ENCODE assay signal across 1 cellular context in the genomic region with DNA sequence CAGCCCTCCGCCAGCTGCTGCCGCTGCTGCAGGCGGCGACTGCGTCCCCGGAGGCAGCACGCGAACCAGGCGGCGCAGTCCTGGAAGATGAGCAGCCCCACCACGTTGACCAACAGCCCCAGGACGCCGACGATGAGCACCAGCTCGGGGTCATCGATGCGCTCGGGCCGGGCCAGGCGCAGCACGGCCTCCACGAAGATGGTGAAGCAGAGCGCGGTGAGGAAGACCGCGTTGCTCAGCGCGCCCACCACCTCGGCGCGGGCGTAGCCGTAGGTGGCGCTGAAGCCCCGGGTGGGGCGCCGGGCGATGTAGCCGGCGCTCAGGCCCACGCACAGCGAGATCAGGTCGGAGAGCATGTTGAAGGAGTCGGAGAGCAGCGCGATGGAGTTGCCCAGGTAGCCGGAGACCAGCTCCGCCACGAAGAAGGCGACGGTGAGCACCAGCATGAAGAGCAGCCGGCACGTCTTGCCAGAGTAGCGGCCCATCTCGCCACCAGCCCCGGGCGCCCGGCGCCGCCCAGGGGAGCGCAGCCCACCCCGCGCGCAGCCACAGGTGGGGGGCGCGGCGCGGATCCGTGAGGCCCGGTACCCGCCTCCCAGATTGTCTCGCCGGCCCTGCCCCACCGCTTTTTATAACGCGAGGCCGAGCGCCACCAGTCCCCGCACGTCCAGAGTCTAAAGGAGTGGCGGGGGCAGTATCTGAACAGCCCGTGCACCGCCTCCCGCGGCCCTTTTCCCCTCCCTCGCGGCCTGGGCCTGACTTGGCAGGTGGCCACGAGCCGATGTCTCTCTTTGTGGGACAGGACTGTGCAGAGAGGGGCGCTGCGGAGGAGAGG.
TF ChIP-seq lines count a peak whose summit lies in the region.

Gene SLC30A10, minus strand, starts transcription at position 602 of the 835 bp plus-strand sequence. Its CDS starts 117 bp downstream, at position 485.

TF ChIP-seq in HepG2, 621 proteins besides CTCF, POLR2A, EP300 and RAD21 (continued from another document and continues in another):
- TF ChIP-seq, protein P1, sequence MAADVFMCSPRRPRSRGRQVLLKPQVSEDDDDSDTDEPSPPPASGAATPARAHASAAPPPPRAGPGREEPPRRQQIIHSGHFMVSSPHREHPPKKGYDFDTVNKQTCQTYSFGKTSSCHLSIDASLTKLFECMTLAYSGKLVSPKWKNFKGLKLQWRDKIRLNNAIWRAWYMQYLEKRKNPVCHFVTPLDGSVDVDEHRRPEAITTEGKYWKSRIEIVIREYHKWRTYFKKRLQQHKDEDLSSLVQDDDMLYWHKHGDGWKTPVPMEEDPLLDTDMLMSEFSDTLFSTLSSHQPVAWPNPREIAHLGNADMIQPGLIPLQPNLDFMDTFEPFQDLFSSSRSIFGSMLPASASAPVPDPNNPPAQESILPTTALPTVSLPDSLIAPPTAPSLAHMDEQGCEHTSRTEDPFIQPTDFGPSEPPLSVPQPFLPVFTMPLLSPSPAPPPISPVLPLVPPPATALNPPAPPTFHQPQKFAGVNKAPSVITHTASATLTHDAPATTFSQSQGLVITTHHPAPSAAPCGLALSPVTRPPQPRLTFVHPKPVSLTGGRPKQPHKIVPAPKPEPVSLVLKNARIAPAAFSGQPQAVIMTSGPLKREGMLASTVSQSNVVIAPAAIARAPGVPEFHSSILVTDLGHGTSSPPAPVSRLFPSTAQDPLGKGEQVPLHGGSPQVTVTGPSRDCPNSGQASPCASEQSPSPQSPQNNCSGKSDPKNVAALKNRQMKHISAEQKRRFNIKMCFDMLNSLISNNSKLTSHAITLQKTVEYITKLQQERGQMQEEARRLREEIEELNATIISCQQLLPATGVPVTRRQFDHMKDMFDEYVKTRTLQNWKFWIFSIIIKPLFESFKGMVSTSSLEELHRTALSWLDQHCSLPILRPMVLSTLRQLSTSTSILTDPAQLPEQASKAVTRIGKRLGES (CRISPR knock-in tag; IDR thresholded peaks at IDR 0.05; ENCODE audit: borderline replicate concordance), result no peak
- TF ChIP-seq ELF4 (CRISPR knock-in tag; IDR thresholded peaks at IDR 0.05; ENCODE audit: borderline replicate concordance) (no peak), ZNF556 (CRISPR knock-in tag; IDR thresholded peaks at IDR 0.05; ENCODE audit: borderline replicate concordance) (no peak; the same call in 1 of the 2 replicates), MTF1 (CRISPR knock-in tag; IDR thresholded peaks at IDR 0.05) (no peak), ZBTB34 (CRISPR knock-in tag; IDR thresholded peaks at IDR 0.05) (0 out of 2 replicates have a peak, but pooled peaks have one; percentile 19), SAFB2 (CRISPR knock-in tag; IDR thresholded peaks at IDR 0.05; ENCODE audit: borderline replicate concordance, low read depth) (0 out of 2 replicates have a peak, but pooled peaks have one; percentile 25), DMAP1 (CRISPR knock-in tag; IDR thresholded peaks at IDR 0.05) (peak; percentile 62), CC2D1A (CRISPR knock-in tag; IDR thresholded peaks at IDR 0.05) (no peak), ZMYM3 (CRISPR knock-in tag; IDR thresholded peaks at IDR 0.05) (peak; percentile 37; the same call in 1 of the 2 replicates), RBM22 (optimal IDR thresholded peaks at IDR 0.05; ENCODE audit: low read length) (no peak), SRY (CRISPR knock-in tag; IDR thresholded peaks at IDR 0.05) (peak; percentile 71), ZNF496 (CRISPR knock-in tag; IDR thresholded peaks at IDR 0.05; ENCODE audit: insufficient replicate concordance) (no peak), NPAS2 (CRISPR knock-in tag; IDR thresholded peaks at IDR 0.05; ENCODE audit: borderline replicate concordance) (no peak), EZH2 (conservative IDR thresholded peaks at IDR 0.05; ENCODE audit: low read depth, low read length) (no peak), ZBTB38 (CRISPR knock-in tag; IDR thresholded peaks at IDR 0.05) (no peak), KMT2B (CRISPR knock-in tag; IDR thresholded peaks at IDR 0.05) (peak; percentile 35; the same call in 1 of the 2 replicates), POLR2G (IDR thresholded peaks at IDR 0.05; ENCODE audit: low read depth, low read length) (peak; percentile 33; the same call in 1 of the 2 replicates), NFATC3 (CRISPR knock-in tag; IDR thresholded peaks at IDR 0.05) (no peak), ZMAT3 (CRISPR knock-in tag; conservative IDR thresholded peaks at IDR 0.05) (peak; percentile 13; the same call in 1 of the 2 replicates), TEF (CRISPR knock-in tag; IDR thresholded peaks at IDR 0.05) (no peak), NFYB (CRISPR knock-in tag; IDR thresholded peaks at IDR 0.05) (no peak), ATF3 (CRISPR knock-in tag; IDR thresholded peaks at IDR 0.05) (peak; percentile 23; the same call in 1 of the 2 replicates), XBP1 (CRISPR knock-in tag; IDR thresholded peaks at IDR 0.05) (no peak), HES4 (CRISPR knock-in tag; IDR thresholded peaks at IDR 0.05; ENCODE audit: borderline replicate concordance) (peak; percentile 87), ZNF703 (CRISPR knock-in tag; IDR thresholded peaks at IDR 0.05; ENCODE audit: borderline replicate concordance) (no peak), THAP8 (CRISPR knock-in tag; IDR thresholded peaks at IDR 0.05; ENCODE audit: borderline replicate concordance) (0 out of 2 replicates have a peak, but pooled peaks have one; percentile 38), RBAK (CRISPR knock-in tag; IDR thresholded peaks at IDR 0.05) (no peak), ZNF639 (CRISPR knock-in tag; conservative IDR thresholded peaks at IDR 0.05) (no peak), ZNF253 (CRISPR knock-in tag; IDR thresholded peaks at IDR 0.05; ENCODE audit: borderline replicate concordance) (no peak), RNF2 (conservative IDR thresholded peaks at IDR 0.05; ENCODE audit: low read depth) (no peak), ZNF335 (CRISPR knock-in tag; IDR thresholded peaks at IDR 0.05) (no peak), SATB2 (CRISPR knock-in tag; IDR thresholded peaks at IDR 0.05) (no peak), KLF15 (CRISPR knock-in tag; IDR thresholded peaks at IDR 0.05; ENCODE audit: borderline replicate concordance) (no peak), NRL (CRISPR knock-in tag; IDR thresholded peaks at IDR 0.05; ENCODE audit: borderline replicate concordance) (peak; percentile 42), ZNF431 (CRISPR knock-in tag; IDR thresholded peaks at IDR 0.05; ENCODE audit: borderline replicate concordance, low read depth) (no peak), ZNF414 (CRISPR knock-in tag; IDR thresholded peaks at IDR 0.05) (no peak; the same call in 1 of the 2 replicates), ZNF350 (CRISPR knock-in tag; IDR thresholded peaks at IDR 0.05; ENCODE audit: borderline replicate concordance, low read depth) (peak; percentile 8), ZNF660 (CRISPR knock-in tag; IDR thresholded peaks at IDR 0.05; ENCODE audit: borderline replicate concordance, low read depth) (no peak), STAG1 (CRISPR knock-in tag; IDR thresholded peaks at IDR 0.05) (peak; percentile 19; the same call in 1 of the 2 replicates), SP140L (CRISPR knock-in tag; IDR thresholded peaks at IDR 0.05; ENCODE audit: borderline replicate concordance) (no peak), FOXA1 (IDR thresholded peaks at IDR 0.05) (no peak), FOXA1 (CRISPR knock-in tag; IDR thresholded peaks at IDR 0.05) (no peak), ZNF83 (CRISPR knock-in tag; IDR thresholded peaks at IDR 0.05; ENCODE audit: borderline replicate concordance) (no peak), ZNF7 (CRISPR knock-in tag; IDR thresholded peaks at IDR 0.05) (no peak), ZNF550 (CRISPR knock-in tag; IDR thresholded peaks at IDR 0.05; ENCODE audit: borderline replicate concordance) (no peak)
- TF ChIP-seq, protein P2, sequence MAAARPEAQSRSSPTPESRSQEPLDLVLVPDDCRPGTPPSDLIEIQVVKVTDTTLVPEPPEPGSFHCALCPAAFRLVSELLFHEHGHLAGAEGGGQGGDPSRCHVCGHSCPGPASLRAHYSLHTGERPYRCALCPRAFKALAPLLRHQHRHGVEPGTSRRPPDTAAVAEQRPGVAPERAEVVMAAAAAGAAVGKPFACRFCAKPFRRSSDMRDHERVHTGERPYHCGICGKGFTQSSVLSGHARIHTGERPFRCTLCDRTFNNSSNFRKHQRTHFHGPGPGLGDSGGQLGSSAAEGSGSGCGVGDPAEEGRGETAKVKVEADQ (CRISPR knock-in tag; IDR thresholded peaks at IDR 0.05; ENCODE audit: borderline replicate concordance), result peak; percentile 78; the same call in 1 of the 2 replicates
- TF ChIP-seq, protein P3, sequence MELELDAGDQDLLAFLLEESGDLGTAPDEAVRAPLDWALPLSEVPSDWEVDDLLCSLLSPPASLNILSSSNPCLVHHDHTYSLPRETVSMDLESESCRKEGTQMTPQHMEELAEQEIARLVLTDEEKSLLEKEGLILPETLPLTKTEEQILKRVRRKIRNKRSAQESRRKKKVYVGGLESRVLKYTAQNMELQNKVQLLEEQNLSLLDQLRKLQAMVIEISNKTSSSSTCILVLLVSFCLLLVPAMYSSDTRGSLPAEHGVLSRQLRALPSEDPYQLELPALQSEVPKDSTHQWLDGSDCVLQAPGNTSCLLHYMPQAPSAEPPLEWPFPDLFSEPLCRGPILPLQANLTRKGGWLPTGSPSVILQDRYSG (CRISPR knock-in tag; IDR thresholded peaks at IDR 0.05), result no peak
- TF ChIP-seq, protein P4, sequence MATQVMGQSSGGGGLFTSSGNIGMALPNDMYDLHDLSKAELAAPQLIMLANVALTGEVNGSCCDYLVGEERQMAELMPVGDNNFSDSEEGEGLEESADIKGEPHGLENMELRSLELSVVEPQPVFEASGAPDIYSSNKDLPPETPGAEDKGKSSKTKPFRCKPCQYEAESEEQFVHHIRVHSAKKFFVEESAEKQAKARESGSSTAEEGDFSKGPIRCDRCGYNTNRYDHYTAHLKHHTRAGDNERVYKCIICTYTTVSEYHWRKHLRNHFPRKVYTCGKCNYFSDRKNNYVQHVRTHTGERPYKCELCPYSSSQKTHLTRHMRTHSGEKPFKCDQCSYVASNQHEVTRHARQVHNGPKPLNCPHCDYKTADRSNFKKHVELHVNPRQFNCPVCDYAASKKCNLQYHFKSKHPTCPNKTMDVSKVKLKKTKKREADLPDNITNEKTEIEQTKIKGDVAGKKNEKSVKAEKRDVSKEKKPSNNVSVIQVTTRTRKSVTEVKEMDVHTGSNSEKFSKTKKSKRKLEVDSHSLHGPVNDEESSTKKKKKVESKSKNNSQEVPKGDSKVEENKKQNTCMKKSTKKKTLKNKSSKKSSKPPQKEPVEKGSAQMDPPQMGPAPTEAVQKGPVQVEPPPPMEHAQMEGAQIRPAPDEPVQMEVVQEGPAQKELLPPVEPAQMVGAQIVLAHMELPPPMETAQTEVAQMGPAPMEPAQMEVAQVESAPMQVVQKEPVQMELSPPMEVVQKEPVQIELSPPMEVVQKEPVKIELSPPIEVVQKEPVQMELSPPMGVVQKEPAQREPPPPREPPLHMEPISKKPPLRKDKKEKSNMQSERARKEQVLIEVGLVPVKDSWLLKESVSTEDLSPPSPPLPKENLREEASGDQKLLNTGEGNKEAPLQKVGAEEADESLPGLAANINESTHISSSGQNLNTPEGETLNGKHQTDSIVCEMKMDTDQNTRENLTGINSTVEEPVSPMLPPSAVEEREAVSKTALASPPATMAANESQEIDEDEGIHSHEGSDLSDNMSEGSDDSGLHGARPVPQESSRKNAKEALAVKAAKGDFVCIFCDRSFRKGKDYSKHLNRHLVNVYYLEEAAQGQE (IDR thresholded peaks at IDR 0.05; ENCODE audit: borderline replicate concordance in 1 of 2, low read depth in 1 of 2, low read length in 2 of 2), result no peak
